In genomic region chrX:49661881-49662280, GRCh38 we compare ENCODE assay signal across 9 cellular contexts. TPM values are rescaled to one million over a fixed set of nuclear protein-coding genes. Genes with fewer than 3 reads are reported as not detected.
"Had no signal": no experiment of that assay in that cellular context is flagged by ENCODE, and none has a peak within 500 bp of the region (broad histone marks: within the 10 kb centered on the region; RNA-seq: fewer than 3 reads in every experiment).

No MANE protein-coding gene starts in this region.

- ATAC-seq: HepG2, K562 had no signal

- H3K27ac ChIP-seq: HL-60, KMS-11 had no signal

- H3K4me3 ChIP-seq: K562 had no signal

- DNase-seq: IMR-90, KBM-7, KG1 had no signal

RNA-seq across cellular contexts. Expression of gene PAGE1, which starts 33.9 kb away (rescaled TPM):
- total RNA-seq: HT-29, IMR-90 had no signal
- polyA plus RNA-seq: IgD-negative memory B cell, IMR-90 had no signal
